Comparison of ENCODE assay signal across 8 cellular contexts in the genomic region with DNA sequence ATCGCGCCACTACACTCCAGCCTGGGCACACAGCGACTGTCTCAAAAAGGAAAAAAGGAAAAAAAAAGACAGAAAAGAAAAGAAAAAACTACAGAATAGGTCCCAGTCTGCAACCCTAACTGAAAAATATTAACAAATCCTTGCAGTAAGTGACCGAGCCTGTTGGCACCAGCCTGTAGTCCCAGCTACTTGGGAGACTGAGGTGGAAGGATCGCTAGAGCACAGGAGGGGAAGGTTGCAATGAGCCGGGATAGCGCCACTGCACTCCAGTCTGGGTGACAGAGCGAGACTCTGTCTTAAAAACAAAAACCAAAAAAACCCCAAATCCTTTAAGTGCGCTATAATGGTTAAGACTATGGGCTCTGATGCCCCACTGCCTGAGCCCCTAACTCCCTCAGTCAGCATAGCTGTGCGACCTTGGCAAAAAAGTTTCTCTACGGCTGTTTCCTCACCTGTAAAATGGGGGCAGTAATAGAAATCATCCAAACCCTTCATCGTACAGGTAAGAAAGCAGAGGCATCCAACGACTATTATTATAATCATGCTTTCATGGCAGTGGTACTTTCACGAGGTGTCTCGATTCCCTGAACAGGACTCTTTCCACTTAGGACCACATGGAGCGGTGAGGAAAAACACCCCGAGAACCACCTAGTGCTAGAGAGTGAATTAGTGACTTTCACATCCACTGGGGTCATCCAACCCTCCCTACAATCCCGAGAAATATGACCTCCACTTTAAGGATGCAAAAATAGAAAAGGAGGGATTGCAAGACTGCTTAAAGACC. TPM values are rescaled to one million over a fixed set of nuclear protein-coding genes. Genes with fewer than 3 reads are reported as not detected.
A peak's percentile ranks its signal among the peaks of the same experiment; 100 is the strongest.
DNase-seq lines count a peak whose midpoint lies in the region; ATAC-seq, FAIRE-seq and TF ChIP-seq lines count a peak whose summit lies in the region.

No MANE protein-coding gene starts in this region.

- peak overlapping the region; percentile 96 for H3K4me3 Mint-ChIP-seq in stimulated activated memory B cell treated with anti-CD40 and anti-IgM and Interleukin-4, amounts not matched to agents 10 μg/mL and 1 μg/mL and 100 μg/mL, for 72 hours

- DNase-seq in KBM-7, result peak; percentile 35
- no peak for DNase-seq in astrocyte of the cerebellum (ENCODE audit: low read depth)
- no peak for DNase-seq in keratinocyte (ENCODE audit: low read depth, low spot score)
- no peak for DNase-seq in NCI-H2081 treated with DMSO at 0.1 percent for 48 hours (lab: John Stamatoyannopoulos, UW)

- H3K4me3 ChIP-seq in astrocyte of the cerebellum (ENCODE audit: low read depth, low read length) (peak overlapping the region; percentile 82), keratinocyte (ENCODE audit: control insufficient read depth in 2 of 3, extremely low read depth in 1 of 3, insufficient read depth in 2 of 3, low read depth in 1 of 3, low read length in 3 of 3) (peak overlapping the region; percentile 80 to 99 (median 96))

- H3K27ac ChIP-seq in keratinocyte (ENCODE audit: control insufficient read depth, insufficient read depth, low read length), result peak overlapping the region; percentile 91

- H3K27me3 ChIP-seq in keratinocyte (ENCODE audit: control insufficient read depth, extremely low read depth, insufficient read depth, low read length), result no peaks in the 10 kb centered on the region

- no peaks in the 10 kb centered on the region for H4K20me1 ChIP-seq in keratinocyte (ENCODE audit: control insufficient read depth, extremely low read depth, insufficient read depth, low read length)

- peak overlapping the region; percentile 79 for H3K4me2 ChIP-seq in keratinocyte (ENCODE audit: control insufficient read depth, extremely low read depth, insufficient read depth, low read depth, low read length)

- H2AFZ ChIP-seq in keratinocyte (ENCODE audit: control insufficient read depth, low read length), result peak overlapping the region; percentile 83

- peaks cover 23% of the 10 kb centered on the region for H3K4me1 Mint-ChIP-seq in stimulated activated memory B cell treated with anti-CD40 and anti-IgM and Interleukin-4, amounts not matched to agents 10 μg/mL and 1 μg/mL and 100 μg/mL, for 72 hours

- TF ChIP-seq CTCF in astrocyte of the cerebellum (IDR thresholded peaks at IDR 0.05; ENCODE audit: low read depth, low read length, missing control alignments), result no peak
- no peak for TF ChIP-seq CTCF in keratinocyte (optimal IDR thresholded peaks at IDR 0.05 in 1 of 3, IDR thresholded peaks at IDR 0.05 in 1 of 3, conservative IDR thresholded peaks at IDR 0.05 in 1 of 3; ENCODE audit: extremely low read depth in 1 of 3, insufficient read depth in 2 of 3, low read length in 3 of 3)

- dilution Hi-C loops in keratinocyte (cut with MboI; ENCODE audit: extremely low pct_ligation_motif_present, low sequenced_read_pairs), result no loop called here

- peak overlapping the region; percentile 95 for H3K9ac ChIP-seq in ES-I3 (ENCODE audit: low read depth, low read length)
- peak overlapping the region; percentile 95 for H3K9ac ChIP-seq in keratinocyte (ENCODE audit: control insufficient read depth, extremely low read depth, insufficient read depth, low read length)

- in situ Hi-C loops in KBM-7 (cut with MboI; ENCODE audit: low pct_unique_long_range_greater_than_20kb, low sequenced_read_pairs), result no loop called here
- in situ Hi-C loops in astrocyte of the cerebellum (cut with HindIII; ENCODE audit: low sequenced_read_pairs), result no loop called here

- peaks cover 47% of the 10 kb centered on the region for H3K79me2 ChIP-seq in keratinocyte (ENCODE audit: control insufficient read depth, insufficient read depth, low read length)

- peaks cover 7% of the 10 kb centered on the region for H3K36me3 Mint-ChIP-seq in stimulated activated memory B cell treated with anti-CD40 and anti-IgM and Interleukin-4, amounts not matched to agents 10 μg/mL and 1 μg/mL and 100 μg/mL, for 72 hours

- no peaks in the 10 kb centered on the region for H3K9me3 Mint-ChIP-seq in stimulated activated memory B cell treated with anti-CD40 and anti-IgM and Interleukin-4, amounts not matched to agents 10 μg/mL and 1 μg/mL and 100 μg/mL, for 72 hours

- no peaks in the 10 kb centered on the region for H3K27me3 Mint-ChIP-seq in stimulated activated memory B cell treated with anti-CD40 and anti-IgM and Interleukin-4, amounts not matched to agents 10 μg/mL and 1 μg/mL and 100 μg/mL, for 72 hours

- H3K4me1 ChIP-seq in ES-I3 (ENCODE audit: insufficient read depth, low read length) (peaks cover 25% of the 10 kb centered on the region; the same call in 1 of the 2 replicates), keratinocyte (ENCODE audit: control insufficient read depth, extremely low read depth, insufficient read depth, low read length) (peaks cover 8% of the 10 kb centered on the region)

- H3K9me3 ChIP-seq in ES-I3 (ENCODE audit: control insufficient read depth, insufficient read depth, low read length) (no peaks in the 10 kb centered on the region; the same call in 1 of the 2 replicates), keratinocyte (ENCODE audit: control insufficient read depth, low read depth, low read length) (no peaks in the 10 kb centered on the region)

- FAIRE-seq in keratinocyte (lab: Jason Lieb, UNC), result no peak

- H3K36me3 ChIP-seq in ES-I3 (ENCODE audit: insufficient read depth, low read length) (peaks cover 6% of the 10 kb centered on the region), keratinocyte (ENCODE audit: control insufficient read depth in 2 of 2, extremely low read depth in 1 of 2, insufficient read depth in 2 of 2, low read length in 2 of 2) (peaks cover under 1 to 5% of the 10 kb centered on the region in 2 experiments)

- ATAC-seq in stimulated activated memory B cell treated with anti-CD40 and anti-IgM and Interleukin-4, amounts not matched to agents 10 μg/mL and 1 μg/mL and 100 μg/mL, for 72 hours, result no peak
- ATAC-seq in HG03460 (IDR thresholded peaks at IDR 0.05; ENCODE audit: unreplicated experiment) (no peak), GM21717 (IDR thresholded peaks at IDR 0.05; ENCODE audit: unreplicated experiment) (no peak)

- H3K27ac Mint-ChIP-seq in stimulated activated memory B cell treated with anti-CD40 and anti-IgM and Interleukin-4, amounts not matched to agents 10 μg/mL and 1 μg/mL and 100 μg/mL, for 72 hours, result peak overlapping the region; percentile 94

- H3K9me1 ChIP-seq in keratinocyte (ENCODE audit: control insufficient read depth, extremely low read depth, insufficient read depth, low read length), result no peaks in the 10 kb centered on the region

RNA-seq across cellular contexts. Expression of gene TOMM7, which starts 0.8 kb away (rescaled TPM):
- polyA plus RNA-seq in keratinocyte, result 219 to 1,492 TPM (median 1,291 TPM) in 3 replicates
- 1,072 TPM for polyA plus RNA-seq in keratinocyte (2011; ENCODE audit: low read depth)
- polyA plus RNA-seq in keratinocyte (2011; cell fraction: cytosol; rRNA removed), result 405 and 430 TPM in 2 replicates
- polyA plus RNA-seq in keratinocyte (2011; cell fraction: nucleus; rRNA removed), result 121 and 150 TPM in 2 replicates
- 605 and 921 TPM in 2 replicates for polyA plus RNA-seq in keratinocyte (2012; ENCODE audit: low replicate concordance)
- polyA minus RNA-seq in keratinocyte, result 47.5 to 168 TPM (median 67.3 TPM) in 3 replicates
- 91.3 TPM for polyA minus RNA-seq in keratinocyte (2011; cell fraction: cytosol; rRNA and poly(A)+ RNA removed)
- polyA minus RNA-seq in keratinocyte (2011; cell fraction: nucleus; rRNA and poly(A)+ RNA removed), result 32.2 and 61.0 TPM in 2 replicates
